ENCODE assay signal across 8 cellular contexts in the genomic region with DNA sequence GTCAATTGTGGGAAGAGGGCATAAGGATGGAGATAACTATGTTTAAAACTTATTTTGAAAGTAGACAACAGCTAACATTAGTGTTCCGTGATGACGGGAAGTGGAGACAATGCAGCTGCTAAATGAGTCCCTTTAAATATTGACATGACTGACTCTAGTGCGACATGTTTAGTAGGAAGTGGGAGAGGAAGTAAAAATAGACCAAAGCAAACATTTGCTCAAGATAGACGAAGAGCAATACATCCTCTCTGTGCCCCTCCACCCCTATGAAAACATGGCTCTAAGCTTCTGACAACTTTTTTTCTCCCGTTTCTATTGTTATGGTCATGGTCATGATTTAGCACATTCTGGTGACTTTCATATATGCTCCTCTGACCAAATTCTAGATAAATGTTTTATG. TPM values are rescaled to one million over a fixed set of nuclear protein-coding genes. Genes with fewer than 3 reads are reported as not detected.
DNase-seq lines count a peak whose midpoint lies in the region; ATAC-seq and TF ChIP-seq lines count a peak whose summit lies in the region.

No MANE protein-coding gene starts in this region.

- H3F3A ChIP-seq in SK-N-SH (replicated peaks; ENCODE audit: insufficient read depth), result no peaks in the 10 kb centered on the region

- no peak for TF ChIP-seq CTCF in left lung (IDR thresholded peaks at IDR 0.05)
- no peak for TF ChIP-seq CTCF in SK-N-SH (IDR thresholded peaks at IDR 0.05)

- no peak for TF ChIP-seq EP300 in SK-N-SH (IDR thresholded peaks at IDR 0.05; ENCODE audit: borderline replicate concordance in 1 of 2, low read depth in 1 of 2, low read length in 1 of 2)

- no peaks in the 10 kb centered on the region for H3K79me2 ChIP-seq in SK-N-SH (ENCODE audit: insufficient read depth)

- no peak overlapping the region for H3K9ac ChIP-seq in SK-N-SH

- H3K4me3 ChIP-seq in left lung (no peak overlapping the region), SK-N-SH (ENCODE audit: low read depth in 2 of 2, low read length in 1 of 2) (no peak overlapping the region; a peak in 1 of 4 replicates)

- peaks cover 3 to 38% of the 10 kb centered on the region in 2 donors for H3K4me1 ChIP-seq in left lung
- H3K4me1 ChIP-seq in SK-N-SH (ENCODE audit: control insufficient read depth in 1 of 2, insufficient read depth in 2 of 2, low read depth in 1 of 2, low read length in 1 of 2), result peaks cover 0 to 4% of the 10 kb centered on the region in 2 experiments; a peak in 1 of 4 replicates

- no peaks in the 10 kb centered on the region for H4K20me1 ChIP-seq in SK-N-SH (ENCODE audit: insufficient read depth)

- 39% methylated on average over 5 of the region's 5 CpGs for WGBS in SK-N-SH (ENCODE audit: low lambda C conversion rate)

- CTCF ChIA-PET in SK-N-SH (lab: Yijun Ruan, JAX), result interaction anchor here (0.6 to 1.0 kb wide), 2 partner anchors 22 to 46 kb away, joined by 3 read pairs; no protein-coding TSS in a partner anchor

- no peak for TF ChIP-seq RAD21 in SK-N-SH (IDR thresholded peaks at IDR 0.05; ENCODE audit: low read length)

- ATAC-seq in GM21528 (IDR thresholded peaks at IDR 0.05; ENCODE audit: low FRiP score, unreplicated experiment) (peak; percentile 80), left lung (peak; percentile 81), GM18861 (IDR thresholded peaks at IDR 0.05; ENCODE audit: unreplicated experiment) (no peak)

- no peaks in the 10 kb centered on the region for H3K27me3 ChIP-seq in left lung
- H3K27me3 ChIP-seq in SK-N-SH (ENCODE audit: insufficient read depth), result no peaks in the 10 kb centered on the region

- intact Hi-C loops in left lung (cut with DNase I), result no loop called here

- H3K27ac ChIP-seq in left lung (peak overlapping the region in 1 of 2 donors; percentile 77), SK-N-SH (ENCODE audit: low read depth in 2 of 2, low read length in 1 of 2) (no peak overlapping the region)

- no peak overlapping the region for H3K4me2 ChIP-seq in SK-N-SH

- DNase-seq in DMS53 (lab: John Stamatoyannopoulos, UW), result peak; percentile 90
- peak; percentile 84 for DNase-seq in NOMO-1 treated with DMSO at 0.1 percent for 48 hours (lab: John Stamatoyannopoulos, UW; ENCODE audit: unreplicated experiment)
- no peak for DNase-seq in left lung
- no peak for DNase-seq in ureter (ENCODE audit: low spot score)
- no peak for DNase-seq in NCI-H2196 treated with DMSO at 0.1 percent for 48 hours (lab: John Stamatoyannopoulos, UW; ENCODE audit: unreplicated experiment)
- no peak for DNase-seq in SK-N-SH

- H3K9me2 ChIP-seq in SK-N-SH, result no peaks in the 10 kb centered on the region

- H3K36me3 ChIP-seq in left lung (no peaks in the 10 kb centered on the region), SK-N-SH (replicated peaks in 1 of 2; ENCODE audit: control insufficient read depth in 1 of 2, insufficient read depth in 2 of 2, low read length in 1 of 2) (no peaks in the 10 kb centered on the region)

- no peaks in the 10 kb centered on the region for H3K9me3 ChIP-seq in left lung
- no peaks in the 10 kb centered on the region for H3K9me3 ChIP-seq in SK-N-SH

- no peak overlapping the region for H2AFZ ChIP-seq in SK-N-SH (ENCODE audit: low read depth)

- POLR2A ChIA-PET in SK-N-SH (lab: Yijun Ruan, JAX), result no interaction called here

TF ChIP-seq in SK-N-SH, 30 proteins besides CTCF, POLR2A, EP300 and RAD21:
- no peak for TF ChIP-seq JUND (IDR thresholded peaks at IDR 0.05)
- no peak for TF ChIP-seq EZH2phosphoT487 (IDR thresholded peaks at IDR 0.05; ENCODE audit: borderline replicate concordance, low read depth)
- TF ChIP-seq, protein P1, sequence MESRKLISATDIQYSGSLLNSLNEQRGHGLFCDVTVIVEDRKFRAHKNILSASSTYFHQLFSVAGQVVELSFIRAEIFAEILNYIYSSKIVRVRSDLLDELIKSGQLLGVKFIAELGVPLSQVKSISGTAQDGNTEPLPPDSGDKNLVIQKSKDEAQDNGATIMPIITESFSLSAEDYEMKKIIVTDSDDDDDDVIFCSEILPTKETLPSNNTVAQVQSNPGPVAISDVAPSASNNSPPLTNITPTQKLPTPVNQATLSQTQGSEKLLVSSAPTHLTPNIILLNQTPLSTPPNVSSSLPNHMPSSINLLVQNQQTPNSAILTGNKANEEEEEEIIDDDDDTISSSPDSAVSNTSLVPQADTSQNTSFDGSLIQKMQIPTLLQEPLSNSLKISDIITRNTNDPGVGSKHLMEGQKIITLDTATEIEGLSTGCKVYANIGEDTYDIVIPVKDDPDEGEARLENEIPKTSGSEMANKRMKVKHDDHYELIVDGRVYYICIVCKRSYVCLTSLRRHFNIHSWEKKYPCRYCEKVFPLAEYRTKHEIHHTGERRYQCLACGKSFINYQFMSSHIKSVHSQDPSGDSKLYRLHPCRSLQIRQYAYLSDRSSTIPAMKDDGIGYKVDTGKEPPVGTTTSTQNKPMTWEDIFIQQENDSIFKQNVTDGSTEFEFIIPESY (IDR thresholded peaks at IDR 0.05; ENCODE audit: borderline replicate concordance, low read depth), result no peak
- TF ChIP-seq MXI1 (IDR thresholded peaks at IDR 0.05; ENCODE audit: low read depth, low read length), result no peak
- TF ChIP-seq, protein P2, sequence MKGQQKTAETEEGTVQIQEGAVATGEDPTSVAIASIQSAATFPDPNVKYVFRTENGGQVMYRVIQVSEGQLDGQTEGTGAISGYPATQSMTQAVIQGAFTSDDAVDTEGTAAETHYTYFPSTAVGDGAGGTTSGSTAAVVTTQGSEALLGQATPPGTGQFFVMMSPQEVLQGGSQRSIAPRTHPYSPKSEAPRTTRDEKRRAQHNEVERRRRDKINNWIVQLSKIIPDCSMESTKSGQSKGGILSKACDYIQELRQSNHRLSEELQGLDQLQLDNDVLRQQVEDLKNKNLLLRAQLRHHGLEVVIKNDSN (IDR thresholded peaks at IDR 0.05; ENCODE audit: borderline replicate concordance, low read depth), result no peak
- no peak for TF ChIP-seq RFX5 (IDR thresholded peaks at IDR 0.05; ENCODE audit: low read length)
- TF ChIP-seq, protein P3, sequence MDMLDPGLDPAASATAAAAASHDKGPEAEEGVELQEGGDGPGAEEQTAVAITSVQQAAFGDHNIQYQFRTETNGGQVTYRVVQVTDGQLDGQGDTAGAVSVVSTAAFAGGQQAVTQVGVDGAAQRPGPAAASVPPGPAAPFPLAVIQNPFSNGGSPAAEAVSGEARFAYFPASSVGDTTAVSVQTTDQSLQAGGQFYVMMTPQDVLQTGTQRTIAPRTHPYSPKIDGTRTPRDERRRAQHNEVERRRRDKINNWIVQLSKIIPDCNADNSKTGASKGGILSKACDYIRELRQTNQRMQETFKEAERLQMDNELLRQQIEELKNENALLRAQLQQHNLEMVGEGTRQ (IDR thresholded peaks at IDR 0.05; ENCODE audit: borderline replicate concordance, low read depth, low read length), result no peak
- TF ChIP-seq MEF2A (IDR thresholded peaks at IDR 0.05; ENCODE audit: borderline replicate concordance, low read depth), result no peak
- TF ChIP-seq FOXJ3 (CRISPR knock-in tag; IDR thresholded peaks at IDR 0.05), result no peak
- TF ChIP-seq YY1 (IDR thresholded peaks at IDR 0.05; ENCODE audit: low read depth), result no peak
- TF ChIP-seq, protein P4, sequence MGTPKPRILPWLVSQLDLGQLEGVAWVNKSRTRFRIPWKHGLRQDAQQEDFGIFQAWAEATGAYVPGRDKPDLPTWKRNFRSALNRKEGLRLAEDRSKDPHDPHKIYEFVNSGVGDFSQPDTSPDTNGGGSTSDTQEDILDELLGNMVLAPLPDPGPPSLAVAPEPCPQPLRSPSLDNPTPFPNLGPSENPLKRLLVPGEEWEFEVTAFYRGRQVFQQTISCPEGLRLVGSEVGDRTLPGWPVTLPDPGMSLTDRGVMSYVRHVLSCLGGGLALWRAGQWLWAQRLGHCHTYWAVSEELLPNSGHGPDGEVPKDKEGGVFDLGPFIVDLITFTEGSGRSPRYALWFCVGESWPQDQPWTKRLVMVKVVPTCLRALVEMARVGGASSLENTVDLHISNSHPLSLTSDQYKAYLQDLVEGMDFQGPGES (IDR thresholded peaks at IDR 0.05; ENCODE audit: low read depth, low read length), result no peak
- TF ChIP-seq CHD2 (IDR thresholded peaks at IDR 0.05; ENCODE audit: low read length, partially characterized antibody), result no peak
- TF ChIP-seq TAF1 (IDR thresholded peaks at IDR 0.05; ENCODE audit: borderline replicate concordance, low read depth, low read length), result no peak
- TF ChIP-seq RCOR1 (IDR thresholded peaks at IDR 0.05; ENCODE audit: low read length), result no peak
- no peak for TF ChIP-seq FOSL2 (IDR thresholded peaks at IDR 0.05; ENCODE audit: borderline replicate concordance, low read depth)
- TF ChIP-seq FOXM1 (IDR thresholded peaks at IDR 0.05; ENCODE audit: low read depth), result no peak
- TF ChIP-seq, protein P5, sequence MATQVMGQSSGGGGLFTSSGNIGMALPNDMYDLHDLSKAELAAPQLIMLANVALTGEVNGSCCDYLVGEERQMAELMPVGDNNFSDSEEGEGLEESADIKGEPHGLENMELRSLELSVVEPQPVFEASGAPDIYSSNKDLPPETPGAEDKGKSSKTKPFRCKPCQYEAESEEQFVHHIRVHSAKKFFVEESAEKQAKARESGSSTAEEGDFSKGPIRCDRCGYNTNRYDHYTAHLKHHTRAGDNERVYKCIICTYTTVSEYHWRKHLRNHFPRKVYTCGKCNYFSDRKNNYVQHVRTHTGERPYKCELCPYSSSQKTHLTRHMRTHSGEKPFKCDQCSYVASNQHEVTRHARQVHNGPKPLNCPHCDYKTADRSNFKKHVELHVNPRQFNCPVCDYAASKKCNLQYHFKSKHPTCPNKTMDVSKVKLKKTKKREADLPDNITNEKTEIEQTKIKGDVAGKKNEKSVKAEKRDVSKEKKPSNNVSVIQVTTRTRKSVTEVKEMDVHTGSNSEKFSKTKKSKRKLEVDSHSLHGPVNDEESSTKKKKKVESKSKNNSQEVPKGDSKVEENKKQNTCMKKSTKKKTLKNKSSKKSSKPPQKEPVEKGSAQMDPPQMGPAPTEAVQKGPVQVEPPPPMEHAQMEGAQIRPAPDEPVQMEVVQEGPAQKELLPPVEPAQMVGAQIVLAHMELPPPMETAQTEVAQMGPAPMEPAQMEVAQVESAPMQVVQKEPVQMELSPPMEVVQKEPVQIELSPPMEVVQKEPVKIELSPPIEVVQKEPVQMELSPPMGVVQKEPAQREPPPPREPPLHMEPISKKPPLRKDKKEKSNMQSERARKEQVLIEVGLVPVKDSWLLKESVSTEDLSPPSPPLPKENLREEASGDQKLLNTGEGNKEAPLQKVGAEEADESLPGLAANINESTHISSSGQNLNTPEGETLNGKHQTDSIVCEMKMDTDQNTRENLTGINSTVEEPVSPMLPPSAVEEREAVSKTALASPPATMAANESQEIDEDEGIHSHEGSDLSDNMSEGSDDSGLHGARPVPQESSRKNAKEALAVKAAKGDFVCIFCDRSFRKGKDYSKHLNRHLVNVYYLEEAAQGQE (IDR thresholded peaks at IDR 0.05; ENCODE audit: low read depth, low read length), result no peak
- TF ChIP-seq NRF1 (IDR thresholded peaks at IDR 0.05; ENCODE audit: low read depth, low read length), result no peak
- TF ChIP-seq RXRA (IDR thresholded peaks at IDR 0.05; ENCODE audit: borderline replicate concordance, low read depth), result no peak

RNA-seq across cellular contexts. Expression of a gene that starts 60.0 kb away (rescaled TPM):
- 10 to 100 TPM; 24.0 to 91.0 TPM for total RNA-seq in left lung
- 4.7 TPM for total RNA-seq in ureter
- polyA plus RNA-seq in SK-N-SH (2012; rRNA removed), result 59.5 and 92.6 TPM in 2 replicates
- 64.8 and 68.7 TPM in 2 replicates for polyA plus RNA-seq in SK-N-SH (2012; cell fraction: cytosol; rRNA removed)
- polyA plus RNA-seq in SK-N-SH (2012; cell fraction: nucleus; rRNA removed), result 64.9 and 147 TPM in 2 replicates

Comparison
In these comparisons a context has a peak if more than half of its experiments do, and no peak if none do; other contexts are left out.
1. DNase-seq: peak in DMS53 (single experiment) and NOMO-1 treated with DMSO at 0.1 percent for 48 hours (single experiment); none in left lung (0 of 2), ureter (single experiment), NCI-H2196 treated with DMSO at 0.1 percent for 48 hours (single experiment) and SK-N-SH (single experiment).